In the genomic region with DNA sequence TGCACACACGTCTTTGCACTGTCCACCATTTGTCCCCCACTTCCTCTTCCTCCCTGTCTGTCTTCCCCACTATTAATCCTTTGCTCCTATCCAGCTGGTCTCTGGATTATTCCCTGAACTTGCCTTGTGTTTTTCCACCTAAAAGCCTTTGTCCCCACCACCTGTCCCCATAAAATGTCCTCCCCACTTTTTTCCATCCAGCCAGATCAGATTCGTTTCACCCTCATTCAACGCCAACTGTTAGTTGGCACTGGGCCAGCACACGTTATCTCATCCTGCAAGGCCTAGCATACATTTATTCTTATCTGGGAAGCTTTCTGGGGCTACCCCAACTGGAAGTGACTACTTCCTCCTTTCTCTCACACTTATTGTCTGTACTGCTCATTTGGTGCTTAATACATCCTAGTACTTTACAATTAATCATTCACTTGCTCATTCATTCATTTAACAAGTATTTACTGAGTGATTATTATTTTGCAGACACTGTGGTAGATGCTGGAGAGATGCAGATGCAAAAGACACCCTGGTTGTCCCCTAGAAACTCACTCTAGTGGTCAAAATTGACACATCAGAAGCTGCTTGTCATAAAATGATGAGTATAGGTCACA, we compare ENCODE assay signal across 2 cellular contexts.
TF ChIP-seq lines count a peak whose summit lies in the region.

No MANE protein-coding gene starts in this region.

TF ChIP-seq in HEK293, 187 proteins besides CTCF, POLR2A, EP300 and RAD21 (continued from another document and continues in another):
- TF ChIP-seq, protein P1, sequence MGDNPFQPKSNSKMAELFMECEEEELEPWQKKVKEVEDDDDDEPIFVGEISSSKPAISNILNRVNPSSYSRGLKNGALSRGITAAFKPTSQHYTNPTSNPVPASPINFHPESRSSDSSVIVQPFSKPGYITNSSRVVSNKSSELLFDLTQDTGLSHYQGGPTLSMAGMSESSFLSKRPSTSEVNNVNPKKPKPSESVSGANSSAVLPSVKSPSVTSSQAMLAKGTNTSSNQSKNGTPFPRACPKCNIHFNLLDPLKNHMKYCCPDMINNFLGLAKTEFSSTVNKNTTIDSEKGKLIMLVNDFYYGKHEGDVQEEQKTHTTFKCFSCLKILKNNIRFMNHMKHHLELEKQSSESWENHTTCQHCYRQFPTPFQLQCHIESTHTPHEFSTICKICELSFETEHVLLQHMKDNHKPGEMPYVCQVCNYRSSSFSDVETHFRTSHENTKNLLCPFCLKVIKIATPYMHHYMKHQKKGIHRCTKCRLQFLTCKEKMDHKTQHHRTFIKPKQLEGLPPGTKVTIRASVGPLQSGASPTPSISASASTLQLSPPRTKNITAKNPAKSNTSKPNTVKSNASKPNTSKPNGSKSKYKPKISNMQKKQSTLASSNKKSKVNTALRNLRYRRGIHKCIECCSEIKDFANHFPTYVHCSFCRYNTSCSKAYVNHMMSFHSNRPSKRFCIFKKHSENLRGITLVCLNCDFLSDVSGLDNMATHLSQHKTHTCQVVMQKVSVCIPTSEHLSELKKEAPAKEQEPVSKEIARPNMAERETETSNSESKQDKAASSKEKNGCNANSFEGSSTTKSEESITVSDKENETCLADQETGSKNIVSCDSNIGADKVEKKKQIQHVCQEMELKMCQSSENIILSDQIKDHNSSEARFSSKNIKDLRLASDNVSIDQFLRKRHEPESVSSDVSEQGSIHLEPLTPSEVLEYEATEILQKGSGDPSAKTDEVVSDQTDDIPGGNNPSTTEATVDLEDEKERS (tag by site-specific recombination; IDR thresholded peaks at IDR 0.05), result no peak
- TF ChIP-seq, protein P2, sequence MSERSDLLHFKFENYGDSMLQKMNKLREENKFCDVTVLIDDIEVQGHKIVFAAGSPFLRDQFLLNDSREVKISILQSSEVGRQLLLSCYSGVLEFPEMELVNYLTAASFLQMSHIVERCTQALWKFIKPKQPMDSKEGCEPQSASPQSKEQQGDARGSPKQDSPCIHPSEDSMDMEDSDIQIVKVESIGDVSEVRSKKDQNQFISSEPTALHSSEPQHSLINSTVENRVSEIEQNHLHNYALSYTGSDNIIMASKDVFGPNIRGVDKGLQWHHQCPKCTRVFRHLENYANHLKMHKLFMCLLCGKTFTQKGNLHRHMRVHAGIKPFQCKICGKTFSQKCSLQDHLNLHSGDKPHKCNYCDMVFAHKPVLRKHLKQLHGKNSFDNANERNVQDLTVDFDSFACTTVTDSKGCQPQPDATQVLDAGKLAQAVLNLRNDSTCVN (tag by site-specific recombination; optimal IDR thresholded peaks at IDR 0.05), result no peak
- TF ChIP-seq, protein P3, sequence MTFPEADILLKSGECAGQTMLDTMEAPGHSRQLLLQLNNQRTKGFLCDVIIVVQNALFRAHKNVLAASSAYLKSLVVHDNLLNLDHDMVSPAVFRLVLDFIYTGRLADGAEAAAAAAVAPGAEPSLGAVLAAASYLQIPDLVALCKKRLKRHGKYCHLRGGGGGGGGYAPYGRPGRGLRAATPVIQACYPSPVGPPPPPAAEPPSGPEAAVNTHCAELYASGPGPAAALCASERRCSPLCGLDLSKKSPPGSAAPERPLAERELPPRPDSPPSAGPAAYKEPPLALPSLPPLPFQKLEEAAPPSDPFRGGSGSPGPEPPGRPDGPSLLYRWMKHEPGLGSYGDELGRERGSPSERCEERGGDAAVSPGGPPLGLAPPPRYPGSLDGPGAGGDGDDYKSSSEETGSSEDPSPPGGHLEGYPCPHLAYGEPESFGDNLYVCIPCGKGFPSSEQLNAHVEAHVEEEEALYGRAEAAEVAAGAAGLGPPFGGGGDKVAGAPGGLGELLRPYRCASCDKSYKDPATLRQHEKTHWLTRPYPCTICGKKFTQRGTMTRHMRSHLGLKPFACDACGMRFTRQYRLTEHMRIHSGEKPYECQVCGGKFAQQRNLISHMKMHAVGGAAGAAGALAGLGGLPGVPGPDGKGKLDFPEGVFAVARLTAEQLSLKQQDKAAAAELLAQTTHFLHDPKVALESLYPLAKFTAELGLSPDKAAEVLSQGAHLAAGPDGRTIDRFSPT (tag by site-specific recombination; IDR thresholded peaks at IDR 0.05), result no peak
- TF ChIP-seq, protein P4, sequence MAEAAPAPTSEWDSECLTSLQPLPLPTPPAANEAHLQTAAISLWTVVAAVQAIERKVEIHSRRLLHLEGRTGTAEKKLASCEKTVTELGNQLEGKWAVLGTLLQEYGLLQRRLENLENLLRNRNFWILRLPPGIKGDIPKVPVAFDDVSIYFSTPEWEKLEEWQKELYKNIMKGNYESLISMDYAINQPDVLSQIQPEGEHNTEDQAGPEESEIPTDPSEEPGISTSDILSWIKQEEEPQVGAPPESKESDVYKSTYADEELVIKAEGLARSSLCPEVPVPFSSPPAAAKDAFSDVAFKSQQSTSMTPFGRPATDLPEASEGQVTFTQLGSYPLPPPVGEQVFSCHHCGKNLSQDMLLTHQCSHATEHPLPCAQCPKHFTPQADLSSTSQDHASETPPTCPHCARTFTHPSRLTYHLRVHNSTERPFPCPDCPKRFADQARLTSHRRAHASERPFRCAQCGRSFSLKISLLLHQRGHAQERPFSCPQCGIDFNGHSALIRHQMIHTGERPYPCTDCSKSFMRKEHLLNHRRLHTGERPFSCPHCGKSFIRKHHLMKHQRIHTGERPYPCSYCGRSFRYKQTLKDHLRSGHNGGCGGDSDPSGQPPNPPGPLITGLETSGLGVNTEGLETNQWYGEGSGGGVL (tag by site-specific recombination; IDR thresholded peaks at IDR 0.05), result peak; percentile 46; the same call in 1 of the 2 replicates
- TF ChIP-seq ZNF660 (tag by site-specific recombination; IDR thresholded peaks at IDR 0.05), result no peak; the same call in 1 of the 2 replicates
- TF ChIP-seq, protein P5, sequence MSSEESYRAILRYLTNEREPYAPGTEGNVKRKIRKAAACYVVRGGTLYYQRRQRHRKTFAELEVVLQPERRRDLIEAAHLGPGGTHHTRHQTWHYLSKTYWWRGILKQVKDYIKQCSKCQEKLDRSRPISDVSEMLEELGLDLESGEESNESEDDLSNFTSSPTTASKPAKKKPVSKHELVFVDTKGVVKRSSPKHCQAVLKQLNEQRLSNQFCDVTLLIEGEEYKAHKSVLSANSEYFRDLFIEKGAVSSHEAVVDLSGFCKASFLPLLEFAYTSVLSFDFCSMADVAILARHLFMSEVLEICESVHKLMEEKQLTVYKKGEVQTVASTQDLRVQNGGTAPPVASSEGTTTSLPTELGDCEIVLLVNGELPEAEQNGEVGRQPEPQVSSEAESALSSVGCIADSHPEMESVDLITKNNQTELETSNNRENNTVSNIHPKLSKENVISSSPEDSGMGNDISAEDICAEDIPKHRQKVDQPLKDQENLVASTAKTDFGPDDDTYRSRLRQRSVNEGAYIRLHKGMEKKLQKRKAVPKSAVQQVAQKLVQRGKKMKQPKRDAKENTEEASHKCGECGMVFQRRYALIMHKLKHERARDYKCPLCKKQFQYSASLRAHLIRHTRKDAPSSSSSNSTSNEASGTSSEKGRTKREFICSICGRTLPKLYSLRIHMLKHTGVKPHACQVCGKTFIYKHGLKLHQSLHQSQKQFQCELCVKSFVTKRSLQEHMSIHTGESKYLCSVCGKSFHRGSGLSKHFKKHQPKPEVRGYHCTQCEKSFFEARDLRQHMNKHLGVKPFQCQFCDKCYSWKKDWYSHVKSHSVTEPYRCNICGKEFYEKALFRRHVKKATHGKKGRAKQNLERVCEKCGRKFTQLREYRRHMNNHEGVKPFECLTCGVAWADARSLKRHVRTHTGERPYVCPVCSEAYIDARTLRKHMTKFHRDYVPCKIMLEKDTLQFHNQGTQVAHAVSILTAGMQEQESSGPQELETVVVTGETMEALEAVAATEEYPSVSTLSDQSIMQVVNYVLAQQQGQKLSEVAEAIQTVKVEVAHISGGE (tag by site-specific recombination; conservative IDR thresholded peaks at IDR 0.05; ENCODE audit: low read depth), result peak; percentile 55
- no peak for TF ChIP-seq ZNF10 (tag by site-specific recombination; IDR thresholded peaks at IDR 0.05)
- no peak for TF ChIP-seq ZNF146 (tag by site-specific recombination; IDR thresholded peaks at IDR 0.05)
- TF ChIP-seq ZNF239 (tag by site-specific recombination; IDR thresholded peaks at IDR 0.05), result no peak

TF ChIP-seq in K562, 482 proteins besides CTCF, POLR2A, EP300 and RAD21 (continued from another document and continues in another):
- TF ChIP-seq, protein P6, sequence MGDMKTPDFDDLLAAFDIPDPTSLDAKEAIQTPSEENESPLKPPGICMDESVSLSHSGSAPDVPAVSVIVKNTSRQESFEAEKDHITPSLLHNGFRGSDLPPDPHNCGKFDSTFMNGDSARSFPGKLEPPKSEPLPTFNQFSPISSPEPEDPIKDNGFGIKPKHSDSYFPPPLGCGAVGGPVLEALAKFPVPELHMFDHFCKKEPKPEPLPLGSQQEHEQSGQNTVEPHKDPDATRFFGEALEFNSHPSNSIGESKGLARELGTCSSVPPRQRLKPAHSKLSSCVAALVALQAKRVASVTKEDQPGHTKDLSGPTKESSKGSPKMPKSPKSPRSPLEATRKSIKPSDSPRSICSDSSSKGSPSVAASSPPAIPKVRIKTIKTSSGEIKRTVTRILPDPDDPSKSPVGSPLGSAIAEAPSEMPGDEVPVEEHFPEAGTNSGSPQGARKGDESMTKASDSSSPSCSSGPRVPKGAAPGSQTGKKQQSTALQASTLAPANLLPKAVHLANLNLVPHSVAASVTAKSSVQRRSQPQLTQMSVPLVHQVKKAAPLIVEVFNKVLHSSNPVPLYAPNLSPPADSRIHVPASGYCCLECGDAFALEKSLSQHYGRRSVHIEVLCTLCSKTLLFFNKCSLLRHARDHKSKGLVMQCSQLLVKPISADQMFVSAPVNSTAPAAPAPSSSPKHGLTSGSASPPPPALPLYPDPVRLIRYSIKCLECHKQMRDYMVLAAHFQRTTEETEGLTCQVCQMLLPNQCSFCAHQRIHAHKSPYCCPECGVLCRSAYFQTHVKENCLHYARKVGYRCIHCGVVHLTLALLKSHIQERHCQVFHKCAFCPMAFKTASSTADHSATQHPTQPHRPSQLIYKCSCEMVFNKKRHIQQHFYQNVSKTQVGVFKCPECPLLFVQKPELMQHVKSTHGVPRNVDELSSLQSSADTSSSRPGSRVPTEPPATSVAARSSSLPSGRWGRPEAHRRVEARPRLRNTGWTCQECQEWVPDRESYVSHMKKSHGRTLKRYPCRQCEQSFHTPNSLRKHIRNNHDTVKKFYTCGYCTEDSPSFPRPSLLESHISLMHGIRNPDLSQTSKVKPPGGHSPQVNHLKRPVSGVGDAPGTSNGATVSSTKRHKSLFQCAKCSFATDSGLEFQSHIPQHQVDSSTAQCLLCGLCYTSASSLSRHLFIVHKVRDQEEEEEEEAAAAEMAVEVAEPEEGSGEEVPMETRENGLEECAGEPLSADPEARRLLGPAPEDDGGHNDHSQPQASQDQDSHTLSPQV (IDR thresholded peaks at IDR 0.05), result peak; percentile 52; the same call in 1 of the 2 replicates
- TF ChIP-seq MTA1 (IDR thresholded peaks at IDR 0.05; ENCODE audit: borderline replicate concordance) (peak; percentile 82), CXXC5 (CRISPR knock-in tag; IDR thresholded peaks at IDR 0.05) (peak; percentile 64), ZBED1 (IDR thresholded peaks at IDR 0.05) (0 out of 2 replicates have a peak, but pooled peaks have one; percentile 45), TSC22D4 (tag; IDR thresholded peaks at IDR 0.05) (no peak), NFATC3 (IDR thresholded peaks at IDR 0.05) (peak; percentile 83; the same call in 1 of the 2 replicates), HNRNPUL1 (IDR thresholded peaks at IDR 0.05; ENCODE audit: low read length) (no peak), ZNF766 (CRISPR knock-in tag; conservative IDR thresholded peaks at IDR 0.05) (peak; percentile 79; the same call in 1 of the 2 replicates), FOXK2 (conservative IDR thresholded peaks at IDR 0.05 in 1 of 2, IDR thresholded peaks at IDR 0.05 in 1 of 2; ENCODE audit: low read depth in 2 of 2) (peak; percentile 16 to 61; a peak in 2 of 4 replicates)
- TF ChIP-seq, protein P7, sequence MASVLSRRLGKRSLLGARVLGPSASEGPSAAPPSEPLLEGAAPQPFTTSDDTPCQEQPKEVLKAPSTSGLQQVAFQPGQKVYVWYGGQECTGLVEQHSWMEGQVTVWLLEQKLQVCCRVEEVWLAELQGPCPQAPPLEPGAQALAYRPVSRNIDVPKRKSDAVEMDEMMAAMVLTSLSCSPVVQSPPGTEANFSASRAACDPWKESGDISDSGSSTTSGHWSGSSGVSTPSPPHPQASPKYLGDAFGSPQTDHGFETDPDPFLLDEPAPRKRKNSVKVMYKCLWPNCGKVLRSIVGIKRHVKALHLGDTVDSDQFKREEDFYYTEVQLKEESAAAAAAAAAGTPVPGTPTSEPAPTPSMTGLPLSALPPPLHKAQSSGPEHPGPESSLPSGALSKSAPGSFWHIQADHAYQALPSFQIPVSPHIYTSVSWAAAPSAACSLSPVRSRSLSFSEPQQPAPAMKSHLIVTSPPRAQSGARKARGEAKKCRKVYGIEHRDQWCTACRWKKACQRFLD (CRISPR knock-in tag; IDR thresholded peaks at IDR 0.05), result peak; percentile 92
- TF ChIP-seq, protein P8, sequence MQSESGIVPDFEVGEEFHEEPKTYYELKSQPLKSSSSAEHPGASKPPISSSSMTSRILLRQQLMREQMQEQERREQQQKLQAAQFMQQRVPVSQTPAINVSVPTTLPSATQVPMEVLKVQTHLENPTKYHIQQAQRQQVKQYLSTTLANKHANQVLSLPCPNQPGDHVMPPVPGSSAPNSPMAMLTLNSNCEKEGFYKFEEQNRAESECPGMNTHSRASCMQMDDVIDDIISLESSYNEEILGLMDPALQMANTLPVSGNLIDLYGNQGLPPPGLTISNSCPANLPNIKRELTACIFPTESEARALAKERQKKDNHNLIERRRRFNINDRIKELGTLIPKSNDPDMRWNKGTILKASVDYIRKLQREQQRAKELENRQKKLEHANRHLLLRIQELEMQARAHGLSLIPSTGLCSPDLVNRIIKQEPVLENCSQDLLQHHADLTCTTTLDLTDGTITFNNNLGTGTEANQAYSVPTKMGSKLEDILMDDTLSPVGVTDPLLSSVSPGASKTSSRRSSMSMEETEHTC (IDR thresholded peaks at IDR 0.05), result peak; percentile 63; the same call in 1 of the 2 replicates
- TF ChIP-seq, protein P9, sequence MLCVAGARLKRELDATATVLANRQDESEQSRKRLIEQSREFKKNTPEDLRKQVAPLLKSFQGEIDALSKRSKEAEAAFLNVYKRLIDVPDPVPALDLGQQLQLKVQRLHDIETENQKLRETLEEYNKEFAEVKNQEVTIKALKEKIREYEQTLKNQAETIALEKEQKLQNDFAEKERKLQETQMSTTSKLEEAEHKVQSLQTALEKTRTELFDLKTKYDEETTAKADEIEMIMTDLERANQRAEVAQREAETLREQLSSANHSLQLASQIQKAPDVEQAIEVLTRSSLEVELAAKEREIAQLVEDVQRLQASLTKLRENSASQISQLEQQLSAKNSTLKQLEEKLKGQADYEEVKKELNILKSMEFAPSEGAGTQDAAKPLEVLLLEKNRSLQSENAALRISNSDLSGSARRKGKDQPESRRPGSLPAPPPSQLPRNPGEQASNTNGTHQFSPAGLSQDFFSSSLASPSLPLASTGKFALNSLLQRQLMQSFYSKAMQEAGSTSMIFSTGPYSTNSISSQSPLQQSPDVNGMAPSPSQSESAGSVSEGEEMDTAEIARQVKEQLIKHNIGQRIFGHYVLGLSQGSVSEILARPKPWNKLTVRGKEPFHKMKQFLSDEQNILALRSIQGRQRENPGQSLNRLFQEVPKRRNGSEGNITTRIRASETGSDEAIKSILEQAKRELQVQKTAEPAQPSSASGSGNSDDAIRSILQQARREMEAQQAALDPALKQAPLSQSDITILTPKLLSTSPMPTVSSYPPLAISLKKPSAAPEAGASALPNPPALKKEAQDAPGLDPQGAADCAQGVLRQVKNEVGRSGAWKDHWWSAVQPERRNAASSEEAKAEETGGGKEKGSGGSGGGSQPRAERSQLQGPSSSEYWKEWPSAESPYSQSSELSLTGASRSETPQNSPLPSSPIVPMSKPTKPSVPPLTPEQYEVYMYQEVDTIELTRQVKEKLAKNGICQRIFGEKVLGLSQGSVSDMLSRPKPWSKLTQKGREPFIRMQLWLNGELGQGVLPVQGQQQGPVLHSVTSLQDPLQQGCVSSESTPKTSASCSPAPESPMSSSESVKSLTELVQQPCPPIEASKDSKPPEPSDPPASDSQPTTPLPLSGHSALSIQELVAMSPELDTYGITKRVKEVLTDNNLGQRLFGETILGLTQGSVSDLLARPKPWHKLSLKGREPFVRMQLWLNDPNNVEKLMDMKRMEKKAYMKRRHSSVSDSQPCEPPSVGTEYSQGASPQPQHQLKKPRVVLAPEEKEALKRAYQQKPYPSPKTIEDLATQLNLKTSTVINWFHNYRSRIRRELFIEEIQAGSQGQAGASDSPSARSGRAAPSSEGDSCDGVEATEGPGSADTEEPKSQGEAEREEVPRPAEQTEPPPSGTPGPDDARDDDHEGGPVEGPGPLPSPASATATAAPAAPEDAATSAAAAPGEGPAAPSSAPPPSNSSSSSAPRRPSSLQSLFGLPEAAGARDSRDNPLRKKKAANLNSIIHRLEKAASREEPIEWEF (CRISPR knock-in tag; IDR thresholded peaks at IDR 0.05), result no peak
